14 cellular contexts compared by ENCODE assay signal in the genomic region with DNA sequence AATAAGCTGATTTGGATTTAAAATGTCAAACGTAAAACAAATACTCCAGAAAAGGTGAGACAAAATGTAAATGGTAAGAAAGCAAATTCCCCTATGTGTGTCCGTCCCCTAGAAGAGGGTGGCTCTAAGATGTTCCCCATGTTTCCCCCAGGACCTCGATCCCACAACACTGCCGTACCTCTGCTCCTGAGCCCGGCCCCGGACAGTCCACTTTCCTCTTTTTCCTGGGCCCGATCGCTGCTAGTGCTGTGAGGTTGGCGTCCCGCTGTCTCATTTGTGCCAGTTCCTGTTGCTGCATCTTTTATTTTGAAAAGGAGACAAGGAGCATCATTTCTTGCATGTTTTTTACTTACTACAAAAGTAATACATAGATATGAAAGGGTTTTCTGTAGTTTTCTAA.
A peak's percentile ranks its signal among the peaks of the same experiment; 100 is the strongest.
DNase-seq lines count a peak whose midpoint lies in the region; ATAC-seq and TF ChIP-seq lines count a peak whose summit lies in the region.
"Had no signal": no experiment of that assay in that cellular context is flagged by ENCODE, and none has a peak within 500 bp of the region (broad histone marks: within the 10 kb centered on the region; RNA-seq: fewer than 3 reads in every experiment).

No MANE protein-coding gene starts in this region.

- H3K4me3 ChIP-seq in heart left ventricle (no peak overlapping the region), Caco-2 (ENCODE audit: low read depth, low read length) (no peak overlapping the region)
- H3K4me3 ChIP-seq: A549, GM23338 had no signal

- H3K36me3 ChIP-seq in heart left ventricle (peaks cover 0 to 98% (median 95%) of the 10 kb centered on the region in 9 donors), Caco-2 (ENCODE audit: control insufficient read depth, insufficient read depth, low read length) (peaks cover 18% of the 10 kb centered on the region)

- WGBS in heart left ventricle, 4 donors, result 86 to 91% (median 88%) methylated on average over 10 of the region's 10 CpGs

- TF ChIP-seq CTCF in heart left ventricle (IDR thresholded peaks at IDR 0.05) (no peak), Caco-2 (IDR thresholded peaks at IDR 0.05; ENCODE audit: insufficient read depth in 1 of 2, low read depth in 1 of 2, low read length in 1 of 2, severe bottlenecking in 1 of 2, unreplicated experiment in 1 of 2) (no peak), chondrocyte (IDR thresholded peaks at IDR 0.05) (no peak)

- H3K4me1 ChIP-seq in heart left ventricle (no peaks in the 10 kb centered on the region), Caco-2 (no peaks in the 10 kb centered on the region)
- H3K4me1 ChIP-seq: A549 had no signal

- peak; percentile 13 for DNase-seq in left cardiac atrium
- no peak for DNase-seq in heart left ventricle
- no peak for DNase-seq in Caco-2
- peak; percentile 82 for DNase-seq in chondrocyte (ENCODE audit: low spot score)
- DNase-seq in stimulated activated naive B cell treated with anti-CD40 and anti-IgM and Interleukin-4, amounts not matched to agents 10 μg/mL and 1 μg/mL and 100 μg/mL, for 72 hours, result no peak
- DNase-seq in NCI-H82 treated with DMSO at 0.1 percent for 48 hours (lab: John Stamatoyannopoulos, UW; ENCODE audit: unreplicated experiment), result no peak
- no peak for DNase-seq in D341Med (ENCODE audit: low spot score)
- DNase-seq: AML-193; CD8-positive, alpha-beta T cell; HCEC 1CT had no signal

- POLR2A ChIA-PET in Caco-2 (lab: Charles Lee), result no interaction called here

- CTCF ChIA-PET in Caco-2 (lab: Charles Lee), result no interaction called here

- H3K27me3 ChIP-seq in heart left ventricle (no peaks in the 10 kb centered on the region), Caco-2 (replicated peaks; ENCODE audit: control insufficient read depth, insufficient read depth, low read length) (no peaks in the 10 kb centered on the region)

- no peak for TF ChIP-seq POLR2A in heart left ventricle (IDR thresholded peaks at IDR 0.05)

- intact Hi-C loops in left cardiac atrium (cut with DNase I), result no loop called here
- intact Hi-C loops in heart left ventricle (cut with DNase I), result no loop called here
- intact Hi-C loops in Caco-2 (cut with micrococcal nuclease; ENCODE audit: unreplicated experiment), result no loop called here

- ATAC-seq in left cardiac atrium, result no peak
- ATAC-seq in heart left ventricle, result no peak
- no peak for ATAC-seq in stimulated activated naive B cell treated with anti-CD40 and anti-IgM and Interleukin-4, amounts not matched to agents 10 μg/mL and 1 μg/mL and 100 μg/mL, for 72 hours (replicated peaks)
- ATAC-seq: A549; CD8-positive, alpha-beta T cell; GM23338 had no signal

- peak overlapping the region; percentile 3 for H3K27ac Mint-ChIP-seq in Caco-2 (ENCODE audit: unreplicated experiment)
- H3K27ac Mint-ChIP-seq in chondrocyte (ENCODE audit: unreplicated experiment), result no peak overlapping the region
- H3K27ac Mint-ChIP-seq in stimulated activated naive B cell treated with anti-CD40 and anti-IgM and Interleukin-4, amounts not matched to agents 10 μg/mL and 1 μg/mL and 100 μg/mL, for 72 hours, result peak overlapping the region; percentile 3
- H3K27ac Mint-ChIP-seq: CD8-positive, alpha-beta T cell; GM23338; IgD-negative memory B cell had no signal

- BruUV-seq in Caco-2 (replicated peaks; lab: Mats Ljungman, UMichigan), result no TSS peak

- H3K27ac ChIP-seq in heart left ventricle, result no peak overlapping the region
- H3K27ac ChIP-seq: 22Rv1, A549 had no signal

- H3K27me3 Mint-ChIP-seq in Caco-2 (ENCODE audit: insufficient read depth, unreplicated experiment), result no peaks in the 10 kb centered on the region
- no peaks in the 10 kb centered on the region for H3K27me3 Mint-ChIP-seq in chondrocyte (ENCODE audit: low read depth)
- H3K27me3 Mint-ChIP-seq in stimulated activated naive B cell treated with anti-CD40 and anti-IgM and Interleukin-4, amounts not matched to agents 10 μg/mL and 1 μg/mL and 100 μg/mL, for 72 hours, result no peaks in the 10 kb centered on the region
- H3K27me3 Mint-ChIP-seq: IgD-negative memory B cell had no signal

- H3K9me3 Mint-ChIP-seq in Caco-2 (ENCODE audit: unreplicated experiment) (peaks cover 32% of the 10 kb centered on the region), chondrocyte (ENCODE audit: low read depth) (peaks cover 12% of the 10 kb centered on the region)
- H3K9me3 Mint-ChIP-seq in stimulated activated naive B cell treated with anti-CD40 and anti-IgM and Interleukin-4, amounts not matched to agents 10 μg/mL and 1 μg/mL and 100 μg/mL, for 72 hours, result peaks cover 4 to 5% of the 10 kb centered on the region in 2 donors
- H3K9me3 Mint-ChIP-seq: GM23338, IgD-negative memory B cell had no signal

- H3K4me3 Mint-ChIP-seq in Caco-2 (ENCODE audit: unreplicated experiment) (no peak overlapping the region), chondrocyte (ENCODE audit: unreplicated experiment) (no peak overlapping the region)
- H3K4me3 Mint-ChIP-seq in stimulated activated naive B cell treated with anti-CD40 and anti-IgM and Interleukin-4, amounts not matched to agents 10 μg/mL and 1 μg/mL and 100 μg/mL, for 72 hours, result no peak overlapping the region
- H3K4me3 Mint-ChIP-seq: CD8-positive, alpha-beta T cell; GM23338; IgD-negative memory B cell had no signal

- H3K4me1 Mint-ChIP-seq in Caco-2 (ENCODE audit: low read depth, unreplicated experiment) (no peaks in the 10 kb centered on the region), chondrocyte (ENCODE audit: low read depth) (no peaks in the 10 kb centered on the region)
- H3K4me1 Mint-ChIP-seq in stimulated activated naive B cell treated with anti-CD40 and anti-IgM and Interleukin-4, amounts not matched to agents 10 μg/mL and 1 μg/mL and 100 μg/mL, for 72 hours, result peaks cover 16 to 20% of the 10 kb centered on the region in 2 donors
- H3K4me1 Mint-ChIP-seq: GM23338 had no signal

- H3K9me3 ChIP-seq in heart left ventricle (peaks cover 0 to 5% (median 0%) of the 10 kb centered on the region in 12 donors), Caco-2 (peaks cover 7% of the 10 kb centered on the region; the same call in 1 of the 2 replicates)

- H3K36me3 Mint-ChIP-seq in Caco-2 (ENCODE audit: insufficient read depth, unreplicated experiment) (peaks cover 99% of the 10 kb centered on the region), chondrocyte (ENCODE audit: low read depth) (peaks cover 69% of the 10 kb centered on the region)
- H3K36me3 Mint-ChIP-seq in stimulated activated naive B cell treated with anti-CD40 and anti-IgM and Interleukin-4, amounts not matched to agents 10 μg/mL and 1 μg/mL and 100 μg/mL, for 72 hours, result peaks cover 56 to 88% of the 10 kb centered on the region in 2 donors

Comparison
In these comparisons a context has a peak if more than half of its experiments do, and no peak if none do; other contexts are left out.
1. DNase-seq: peak in left cardiac atrium (single experiment) and chondrocyte (single experiment); none in heart left ventricle (0 of 5), Caco-2 (0 of 2), stimulated activated naive B cell treated with anti-CD40 and anti-IgM and Interleukin-4, amounts not matched to agents 10 μg/mL and 1 μg/mL and 100 μg/mL, for 72 hours (single experiment), NCI-H82 treated with DMSO at 0.1 percent for 48 hours (single experiment) and D341Med (single experiment).